Comparison of ENCODE assay signal across 8 cellular contexts in genomic region chr19:41364546-41365391, GRCh38.
DNase-seq lines count a peak whose midpoint lies in the region; ATAC-seq and TF ChIP-seq lines count a peak whose summit lies in the region.

No MANE protein-coding gene starts in this region.

- H3K9me2 ChIP-seq in DOHH2 (replicated peaks; ENCODE audit: control insufficient read depth, low read length): no peaks in the 10 kb centered on the region

- no peak for TF ChIP-seq CTCF in DOHH2 (IDR thresholded peaks at IDR 0.05; ENCODE audit: low read depth, low read length, poor library complexity, severe bottlenecking)
- no peak for TF ChIP-seq CTCF in coronary artery (IDR thresholded peaks at IDR 0.05)
- no peak for TF ChIP-seq CTCF in nephron (IDR thresholded peaks at IDR 0.05; ENCODE audit: unreplicated experiment in 3 of 3)

- no peaks in the 10 kb centered on the region for H3K27me3 Mint-ChIP-seq in nephron (ENCODE audit: low read depth)

- H3K9me3 ChIP-seq in DOHH2 (ENCODE audit: control insufficient read depth, insufficient read depth, low read length): no peaks in the 10 kb centered on the region

- no peaks in the 10 kb centered on the region; the same call in none of the 2 replicates for H3K36me3 ChIP-seq in DOHH2 (ENCODE audit: control insufficient read depth, low read length)

- H3K4me2 ChIP-seq in DOHH2 (ENCODE audit: low read length): peak overlapping the region; percentile 80

- H3K36me3 Mint-ChIP-seq in nephron (ENCODE audit: low read depth): no peaks in the 10 kb centered on the region

- H4K20me1 ChIP-seq in DOHH2 (ENCODE audit: control insufficient read depth, insufficient read depth, low read depth, low read length): no peaks in the 10 kb centered on the region

- 0 out of 2 replicates have a peak, but pooled peaks cover 2% of the 10 kb centered on the region for H3F3A ChIP-seq in DOHH2 (ENCODE audit: control insufficient read depth, insufficient read depth)

- H3K4me3 Mint-ChIP-seq in nephron: peak overlapping the region; percentile 89 to 98 (median 94)

- no peaks in the 10 kb centered on the region for H3K9me3 Mint-ChIP-seq in nephron

- peak overlapping the region; percentile 87 for H3K4me3 ChIP-seq in DOHH2 (ENCODE audit: low read length)
- peak overlapping the region; percentile 86 for H3K4me3 ChIP-seq in coronary artery

- H3K27ac ChIP-seq in DOHH2 (ENCODE audit: low read depth, low read length): peak overlapping the region; percentile 89
- peak overlapping the region; percentile 98 to 99 for H3K27ac ChIP-seq in coronary artery

- peaks cover 31% of the 10 kb centered on the region for H3K79me2 ChIP-seq in DOHH2 (ENCODE audit: control insufficient read depth, low read length)

- H3K4me1 ChIP-seq in DOHH2 (ENCODE audit: control insufficient read depth, low read length): peaks cover 25% of the 10 kb centered on the region

- peak overlapping the region; percentile 98 to 100 (median 99) for H3K27ac Mint-ChIP-seq in nephron

- peaks cover 9% of the 10 kb centered on the region for H3K4me1 Mint-ChIP-seq in nephron

- ATAC-seq in HG03108 (IDR thresholded peaks at IDR 0.05; ENCODE audit: unreplicated experiment): no peak
- ATAC-seq in GM19324 (IDR thresholded peaks at IDR 0.05; ENCODE audit: low FRiP score, unreplicated experiment): no peak

- DNase-seq in NOMO-1 treated with DMSO at 0.1 percent for 48 hours (lab: John Stamatoyannopoulos, UW; ENCODE audit: unreplicated experiment) (peak; percentile 71), coronary artery (ENCODE audit: low spot score) (no peak), NCI-H524 treated with DMSO at 0.1 percent for 48 hours (lab: John Stamatoyannopoulos, UW) (no peak), inferior parietal cortex (ENCODE audit: extremely low spot score) (no peak)

- H3K27me3 ChIP-seq in DOHH2 (ENCODE audit: control insufficient read depth, low read length): no peaks in the 10 kb centered on the region
